Comparison of ENCODE assay signal across 17 cellular contexts in the genomic region with DNA sequence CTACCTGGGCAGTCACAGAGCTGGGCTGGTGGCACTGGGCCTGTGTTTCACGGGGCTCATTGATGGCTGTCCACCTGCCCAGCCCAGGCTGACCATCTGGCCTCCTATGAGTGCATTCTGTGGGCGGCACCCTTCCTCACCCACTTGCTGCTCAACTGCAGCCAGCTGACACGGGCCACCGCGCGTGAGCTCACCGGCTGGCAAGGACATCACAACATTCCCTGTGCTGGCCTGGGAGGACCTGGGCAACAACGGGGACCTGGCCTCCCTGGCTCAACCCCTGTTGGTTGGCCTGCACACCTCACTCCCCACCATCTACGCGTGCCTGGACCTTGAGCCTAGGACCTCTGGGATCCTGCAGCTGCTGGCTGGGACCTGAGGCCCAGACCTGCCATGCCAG.
DNase-seq lines count a peak whose midpoint lies in the region; ATAC-seq and TF ChIP-seq lines count a peak whose summit lies in the region.
"Had no signal": no experiment of that assay in that cellular context is flagged by ENCODE, and none has a peak within 500 bp of the region (broad histone marks: within the 10 kb centered on the region; RNA-seq: fewer than 3 reads in every experiment).

No MANE protein-coding gene starts in this region.

- no peak for TF ChIP-seq CTCF in right atrium auricular region (IDR thresholded peaks at IDR 0.05)
- no peak for TF ChIP-seq CTCF in psoas muscle (IDR thresholded peaks at IDR 0.05)
- TF ChIP-seq CTCF in lower leg skin (IDR thresholded peaks at IDR 0.05): no peak

- H3K36me3 ChIP-seq in right atrium auricular region (no peaks in the 10 kb centered on the region), psoas muscle (ENCODE audit: insufficient read depth in 1 of 2, low read depth in 1 of 2) (no peaks in the 10 kb centered on the region)
- H3K36me3 ChIP-seq: SJSA1 had no signal

- in situ Hi-C loops in G401 (cut with HindIII; ENCODE audit: low sequenced_read_pairs): no loop called here

- intact Hi-C loops in Right ventricle myocardium inferior (cut with DNase I): no loop called here
- intact Hi-C loops in psoas muscle (cut with DNase I): no loop called here
- intact Hi-C loops in lower leg skin (cut with DNase I; ENCODE audit: low total_unique reads): no loop called here

- ATAC-seq in Right ventricle myocardium inferior (peak; percentile 55), psoas muscle (peak; percentile 86 to 96 (median 89))

- TF ChIP-seq POLR2A in lower leg skin (IDR thresholded peaks at IDR 0.05): no peak

- H3K27me3 ChIP-seq in right atrium auricular region (no peaks in the 10 kb centered on the region), psoas muscle (ENCODE audit: insufficient read depth in 3 of 3, low read length in 2 of 3) (no peaks in the 10 kb centered on the region)
- H3K27me3 ChIP-seq: SJSA1 had no signal

- 36 to 48% (median 42%) methylated on average over 10 of the region's 10 CpGs for WGBS in psoas muscle, 3 donors
- 96 to 100% methylated on average over 2 to 10 of the region's 10 CpGs for WGBS in lower leg skin, 2 donors

- no peak overlapping the region for H3K4me3 ChIP-seq in right atrium auricular region
- no peak overlapping the region for H3K4me3 ChIP-seq in psoas muscle
- H3K4me3 ChIP-seq in lower leg skin (ENCODE audit: low read depth, poor library complexity, severe bottlenecking): no peak overlapping the region
- H3K4me3 ChIP-seq: SJSA1 had no signal

- H3K9me3 ChIP-seq in right atrium auricular region (peaks cover 0 to 9% of the 10 kb centered on the region in 2 donors), psoas muscle (peaks cover 9% of the 10 kb centered on the region)
- H3K9me3 ChIP-seq: SJSA1 had no signal

- H3K27ac ChIP-seq in right atrium auricular region (peak overlapping the region; percentile 1 to 10), psoas muscle (peak overlapping the region; percentile 64)
- H3K27ac ChIP-seq: HL-60, KMS-11, SJSA1 had no signal

- DNase-seq in G401 (ENCODE audit: low spot score): peak; percentile 86
- no peak for DNase-seq in Right ventricle myocardium inferior (ENCODE audit: missing footprints)
- no peak for DNase-seq in right atrium auricular region (ENCODE audit: low spot score)
- peak; percentile 54 to 70 for DNase-seq in psoas muscle
- no peak for DNase-seq in lower leg skin (ENCODE audit: low spot score in 2 of 2)
- DNase-seq in DMS53 (lab: John Stamatoyannopoulos, UW): no peak
- DNase-seq in cortex of kidney (lab: John Stamatoyannopoulos, UW): no peak
- DNase-seq in superior temporal gyrus (ENCODE audit: extremely low spot score): no peak
- DNase-seq: 8988T; CD4-positive, alpha-beta memory T cell; NCI-H1417 treated with DMSO at 0.1 percent for 48 hours; NCI-H1930; NCI-H345; NCI-H526 had no signal

- H3K4me1 ChIP-seq in right atrium auricular region (peaks cover 0 to 28% of the 10 kb centered on the region in 2 donors), psoas muscle (peaks cover 34% of the 10 kb centered on the region)
- H3K4me1 ChIP-seq: SJSA1 had no signal

Comparison
In these comparisons a context has a peak if more than half of its experiments do, and no peak if none do; other contexts are left out.
1. DNase-seq: peak in G401 (single experiment) and psoas muscle (2 of 2); none in Right ventricle myocardium inferior (single experiment), right atrium auricular region (single experiment), lower leg skin (0 of 2), DMS53 (single experiment), cortex of kidney (single experiment) and superior temporal gyrus (single experiment).